9 cellular contexts compared by ENCODE assay signal in genomic region chr5:142360607-142361120, GRCh38. TPM values are rescaled to one million over a fixed set of nuclear protein-coding genes. Genes with fewer than 3 reads are reported as not detected.
A peak's percentile ranks its signal among the peaks of the same experiment; 100 is the strongest.
DNase-seq lines count a peak whose midpoint lies in the region; ATAC-seq, FAIRE-seq and TF ChIP-seq lines count a peak whose summit lies in the region.
"Had no signal": no experiment of that assay in that cellular context is flagged by ENCODE, and none has a peak within 500 bp of the region (broad histone marks: within the 10 kb centered on the region; RNA-seq: fewer than 3 reads in every experiment).

No MANE protein-coding gene starts in this region.

- WGBS in K562 (ENCODE audit: insufficient coverage, low coverage, missing lambda C conversion rate): 17% methylated on average over 12 of the region's 12 CpGs
- 15 to 20% methylated on average over 11 of the region's 12 CpGs for WGBS in mesodermal cell (ENCODE audit: insufficient coverage in 2 of 2), 2 experiments

- intact Hi-C loops in K562 (cut with micrococcal nuclease) (loop anchor here (5.0 kb wide), 1 partner anchor 87 kb away; no protein-coding TSS in a partner anchor), Right ventricle myocardium inferior (cut with DNase I) (no loop called here)

- H3K9me1 ChIP-seq in K562 (ENCODE audit: control insufficient read depth, insufficient read depth, low read length): no peaks in the 10 kb centered on the region

- peak in 1 of 2 experiments; percentile 29; a peak in 2 of 4 replicates for TF ChIP-seq RAD21 in K562 (CRISPR knock-in tag; conservative IDR thresholded peaks at IDR 0.05 in 1 of 2, IDR thresholded peaks at IDR 0.05 in 1 of 2)

- no peaks in the 10 kb centered on the region; a peak in 1 of 5 replicates for H3K27me3 ChIP-seq in K562 (ENCODE audit: control insufficient read depth in 2 of 2, insufficient read depth in 2 of 2, low read length in 2 of 2)

- in situ Hi-C loops in K562 (cut with MboI): no loop called here

- peaks cover 56% of the 10 kb centered on the region for H3K4me1 ChIP-seq in ES-I3 (ENCODE audit: insufficient read depth, low read length)
- H3K4me1 ChIP-seq in K562 (replicated peaks in 1 of 2; ENCODE audit: control insufficient read depth in 2 of 2, insufficient read depth in 2 of 2, low read length in 2 of 2): peaks cover 30 to 48% of the 10 kb centered on the region in 2 experiments
- H3K4me1 ChIP-seq in mesodermal cell (ENCODE audit: control insufficient read depth, insufficient read depth, low read length, poor library complexity, severe bottlenecking): peaks cover 68% of the 10 kb centered on the region

- no TSS peak for BruUV-seq in K562 (replicated peaks; lab: Mats Ljungman, UMichigan)

- H3K4me2 ChIP-seq in K562 (ENCODE audit: insufficient read depth, low read length): no peak overlapping the region

- POLR2A ChIA-PET in K562 (lab: Yijun Ruan, JAX): interaction anchor here (0.6 to 1.7 kb wide), 2 partner anchors 32 to 207 kb away, joined by 4 read pairs; no protein-coding TSS in a partner anchor

- TF ChIP-seq EP300 in K562 (IDR thresholded peaks at IDR 0.05; ENCODE audit: low read length): no peak; the same call in 1 of the 2 replicates

- H3K27ac ChIP-seq in K562 (ENCODE audit: extremely low read depth, low read depth, low read length) (no peak overlapping the region), mesodermal cell (ENCODE audit: low read depth, low read length, severe bottlenecking) (peak overlapping the region; percentile 72)

- H3K9me3 ChIP-seq in ES-I3 (ENCODE audit: control insufficient read depth, insufficient read depth, low read length): no peaks in the 10 kb centered on the region
- 0 out of 2 replicates have a peak, but pooled peaks cover 6% of the 10 kb centered on the region for H3K9me3 ChIP-seq in K562 (replicated peaks; ENCODE audit: control insufficient read depth, insufficient read depth, low read depth, low read length)
- peaks cover 5% of the 10 kb centered on the region for H3K9me3 ChIP-seq in mesodermal cell (ENCODE audit: control insufficient read depth, low read length)

- CTCF ChIA-PET in K562 (lab: Yijun Ruan, JAX; ENCODE audit: low intra/inter-chr PET ratio): no interaction called here

- H3K9ac ChIP-seq in ES-I3 (ENCODE audit: low read depth, low read length): peak overlapping the region; percentile 15; the same call in 1 of the 2 replicates
- H3K9ac ChIP-seq in K562 (ENCODE audit: insufficient read depth in 1 of 2, low read depth in 2 of 2, low read length in 2 of 2): peak overlapping the region in 1 of 2 experiments; percentile 78; a peak in 1 of 4 replicates

- peak overlapping the region; percentile 52; the same call in 1 of the 2 replicates for H2AFZ ChIP-seq in K562 (ENCODE audit: low read depth, low read length)

- H3K36me3 ChIP-seq in ES-I3 (ENCODE audit: insufficient read depth, low read length): no peaks in the 10 kb centered on the region
- no peaks in the 10 kb centered on the region for H3K36me3 ChIP-seq in K562 (ENCODE audit: control insufficient read depth, insufficient read depth, low read length)
- H3K36me3 ChIP-seq in mesodermal cell (ENCODE audit: control insufficient read depth, insufficient read depth, low read length): peaks cover 7% of the 10 kb centered on the region

- TF ChIP-seq CTCF in K562 (IDR thresholded peaks at IDR 0.05 in 2 of 3, conservative IDR thresholded peaks at IDR 0.05 in 1 of 3; ENCODE audit: insufficient read depth in 2 of 3, low read depth in 1 of 3, low read length in 3 of 3): no peak

- no peaks in the 10 kb centered on the region for H3K79me2 ChIP-seq in K562 (ENCODE audit: control insufficient read depth, insufficient read depth, low read length)

- DNase-seq in LHCN-M2 (ENCODE audit: low read depth) (peak; percentile 21), K562 (ENCODE audit: extremely low read depth in 1 of 4, low spot score in 3 of 4) (peak in 2 of 4 experiments; percentile 25 to 64), ureter (ENCODE audit: low spot score) (no peak), Right ventricle myocardium inferior (ENCODE audit: missing footprints) (no peak)
- no peak for DNase-seq in stimulated activated CD4-positive, alpha-beta T cell treated with anti-CD3 and anti-CD28 coated beads, Interleukin-2, amount 100 ng/mL, for 24 hours
- DNase-seq: NCI-H526 had no signal

- no peak for TF ChIP-seq POLR2A in K562 (conservative IDR thresholded peaks at IDR 0.05)

- H4K20me1 ChIP-seq in K562 (replicated peaks; ENCODE audit: control insufficient read depth, insufficient read depth, low read length): no peaks in the 10 kb centered on the region

- ATAC-seq in K562 (no peak), Right ventricle myocardium inferior (no peak), HG02763 (IDR thresholded peaks at IDR 0.05; ENCODE audit: unreplicated experiment) (no peak)

- peak; percentile 65 for FAIRE-seq in K562 (lab: Jason Lieb, UNC)

- H3K4me3 ChIP-seq in K562: no peak overlapping the region
- no peak overlapping the region for H3K4me3 ChIP-seq in mesodermal cell (ENCODE audit: extremely low read depth, insufficient read depth, low read length, poor library complexity, severe bottlenecking)

TF ChIP-seq in K562, 482 proteins besides CTCF, POLR2A, EP300 and RAD21 (continues in another document):
- no peak for TF ChIP-seq SMAD3 (CRISPR knock-in tag; conservative IDR thresholded peaks at IDR 0.05)
- TF ChIP-seq UBTF (IDR thresholded peaks at IDR 0.05; ENCODE audit: borderline replicate concordance in 1 of 2, low read depth in 2 of 2, low read length in 2 of 2): 0 out of 4 replicates have a peak, but pooled peaks of 1 of the 2 experiments have one; percentile 42
- no peak for TF ChIP-seq MYC (IDR thresholded peaks at IDR 0.05; ENCODE audit: low read depth, low read length)
- TF ChIP-seq MYC (CRISPR knock-in tag; IDR thresholded peaks at IDR 0.05; ENCODE audit: borderline replicate concordance, low read depth): no peak
- TF ChIP-seq ZNF280B (CRISPR knock-in tag; IDR thresholded peaks at IDR 0.05): no peak
- TF ChIP-seq SMARCA4 (IDR thresholded peaks at IDR 0.05): peak; percentile 31; the same call in 1 of the 2 replicates
- TF ChIP-seq ZNF584 (CRISPR knock-in tag; IDR thresholded peaks at IDR 0.05; ENCODE audit: low read depth): peak; percentile 51; the same call in 1 of the 2 replicates
- TF ChIP-seq ZNF511 (CRISPR knock-in tag; IDR thresholded peaks at IDR 0.05): no peak
- TF ChIP-seq SMARCE1 (IDR thresholded peaks at IDR 0.05): peak; percentile 45; the same call in 1 of the 2 replicates

RNA-seq across cellular contexts. Expression of gene SPRY4, which starts 35.8 kb away (rescaled TPM):
- 25.6 and 36.4 TPM in 2 replicates for total RNA-seq in LHCN-M2 (2014; rRNA removed)
- polyA plus RNA-seq in LHCN-M2 (2012): 5.2 TPM
- total RNA-seq in K562 (2011; cell fraction: chromatin; rRNA removed; ENCODE audit: low replicate concordance): 49.3 and 108 TPM in 2 replicates
- 62.4 and 87.6 TPM in 2 replicates for total RNA-seq in K562 (2011; cell fraction: nucleolus; rRNA removed)
- 57.4 and 69.9 TPM in 2 replicates for total RNA-seq in K562 (2011; cell fraction: nucleoplasm; rRNA removed)
- total RNA-seq in K562 (2014; rRNA removed): 11.2 and 20.4 TPM in 2 replicates
- total RNA-seq in K562 (2014; rRNA removed; fragmentation: Illumina TruSeq; extraction: Trizol): 8.8 and 9.5 TPM in 2 replicates
- total RNA-seq in K562 (2015; rRNA removed; fragmentation: Illumina TruSeq; extraction: Trizol): 7.1 and 8.9 TPM in 2 replicates
- total RNA-seq in K562 (2021): 20.0 and 24.2 TPM in 2 replicates
- 6.0 and 6.3 TPM in 2 replicates for polyA plus RNA-seq in K562 (2011; rRNA removed)
- polyA plus RNA-seq in K562 (2011; cell fraction: cytosol; rRNA removed): 5.5 and 10.9 TPM in 2 replicates
- polyA plus RNA-seq in K562 (2011; cell fraction: nucleus; rRNA removed): 15.8 and 47.7 TPM in 2 replicates
- polyA plus RNA-seq in K562 (2012): 16.9 and 24.3 TPM in 2 replicates
- polyA plus RNA-seq in K562 (2014; fragmentation: Illumina TruSeq; extraction: Trizol): 12.2 and 19.8 TPM in 2 replicates
- polyA plus RNA-seq in K562 (2014; fragmentation: Nextera tagmentation; extraction: Ambion mirVana): 1 to 10 TPM; 2.6 to 3.1 TPM
- polyA plus RNA-seq in K562 (2014; rRNA removed): 11.6 and 14.9 TPM in 2 replicates
- polyA minus RNA-seq in K562 (2011; rRNA and poly(A)+ RNA removed): 9.9 and 18.2 TPM in 2 replicates
- polyA minus RNA-seq in K562 (2011; cell fraction: cytosol; rRNA and poly(A)+ RNA removed): 8.3 and 14.6 TPM in 2 replicates
- polyA minus RNA-seq in K562 (2011; cell fraction: nucleus; rRNA and poly(A)+ RNA removed): 26.0 and 38.8 TPM in 2 replicates
- polyA plus RNA-seq in mesodermal cell (2013, experiment 1 of 2): 147 TPM
- polyA plus RNA-seq in mesodermal cell (2013, experiment 2 of 2): 117 TPM
- 16.7 TPM for total RNA-seq in ureter
- 9.7 TPM for total RNA-seq in Right ventricle myocardium inferior
